Comparison of ENCODE assay signal across 8 cellular contexts in the genomic region with DNA sequence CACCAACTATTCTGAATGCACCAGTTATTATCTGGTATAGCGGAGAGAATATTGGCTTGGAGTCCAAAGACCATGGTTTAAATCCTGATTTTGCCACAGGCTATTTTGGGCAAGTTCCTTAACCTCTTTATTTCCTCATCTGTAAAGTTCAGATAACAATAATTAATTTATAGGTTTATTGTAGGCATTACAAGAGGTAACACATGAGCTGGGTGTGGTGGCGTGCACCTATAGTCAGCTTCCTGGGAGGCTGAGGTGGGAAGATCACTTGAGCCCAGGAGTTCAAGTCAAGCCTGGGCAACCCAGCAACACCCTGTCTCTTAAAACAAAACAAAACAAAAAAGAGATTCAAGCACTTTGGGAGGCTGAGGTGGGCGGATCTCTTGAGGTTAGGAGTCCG.
"Had no signal": no experiment of that assay in that cellular context is flagged by ENCODE, and none has a peak within 500 bp of the region (broad histone marks: within the 10 kb centered on the region; RNA-seq: fewer than 3 reads in every experiment).

No MANE protein-coding gene starts in this region.

- DNase-seq: GDM1, GF-D8 had no signal

- H3K4me3 ChIP-seq: GM12878 had no signal

- ATAC-seq: GM12878 had no signal

- FAIRE-seq: G401.6, GM12878, GM12891, GM12892, GM18507, GM19239 had no signal
